In the genomic region with DNA sequence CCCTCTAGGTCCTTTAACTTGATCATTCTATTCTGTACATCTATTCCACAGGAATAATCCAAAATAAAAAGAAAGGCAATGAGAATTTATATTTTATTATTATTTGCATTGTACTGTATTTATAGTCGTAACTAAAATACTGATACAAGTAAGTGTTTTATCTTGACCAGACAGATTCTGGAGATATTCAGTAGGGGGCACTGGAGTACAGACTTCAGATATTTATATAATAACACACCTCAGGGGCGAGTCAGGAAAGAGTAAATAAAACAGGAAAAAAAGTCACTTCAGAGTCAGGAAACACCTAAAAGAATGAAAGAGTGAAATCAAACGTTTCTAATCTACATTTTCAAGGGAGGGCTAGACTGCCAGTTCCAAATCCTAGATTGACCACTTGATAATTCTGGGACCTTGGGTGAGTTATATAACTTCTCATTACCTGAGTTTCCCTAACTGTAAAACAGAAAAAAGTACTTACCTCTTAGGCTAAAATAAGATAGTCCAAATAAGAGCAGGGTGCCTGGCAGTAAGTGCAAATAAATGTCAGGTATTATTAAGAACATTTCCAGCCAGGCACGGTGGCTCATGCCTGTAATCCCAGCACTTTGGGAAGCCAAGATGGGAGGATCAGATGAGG, we compare ENCODE assay signal across 9 cellular contexts. TPM values are rescaled to one million over a fixed set of nuclear protein-coding genes. Genes with fewer than 3 reads are reported as not detected.
DNase-seq lines count a peak whose midpoint lies in the region; ATAC-seq and TF ChIP-seq lines count a peak whose summit lies in the region.
"Had no signal": no experiment of that assay in that cellular context is flagged by ENCODE, and none has a peak within 500 bp of the region (broad histone marks: within the 10 kb centered on the region; RNA-seq: fewer than 3 reads in every experiment).

No MANE protein-coding gene starts in this region.

- CTCF ChIA-PET in activated CD8-positive, alpha-beta T cell treated with anti-CD3 and anti-CD28 coated beads, Interleukin-2, amount 10 ng/mL, durations not matched to agents 7 days and 5 days (lab: Charles Lee): interaction anchor here (0.7 to 2.1 kb wide), 6 partner anchors 31 to 100 kb away, joined by 3 to 8 read pairs (median 4); partner anchors contain the start of gene MTF1

- H3K4me3 Mint-ChIP-seq in activated CD8-positive, alpha-beta T cell treated with anti-CD3 and anti-CD28 coated beads, Interleukin-2, amount 10 ng/mL, durations not matched to agents 7 days and 5 days: no peak overlapping the region
- H3K4me3 Mint-ChIP-seq: central memory CD8-positive, alpha-beta T cell had no signal

- in situ Hi-C loops in transverse colon (cut with MboI; ENCODE audit: low pct_ligation_motif_present in 1 of 4, low pct_unique_long_range_greater_than_20kb in 1 of 4, low sequenced_read_pairs in 3 of 4): no loop called here

- POLR2A ChIA-PET in activated CD8-positive, alpha-beta T cell treated with anti-CD3 and anti-CD28 coated beads, Interleukin-2, amount 10 ng/mL, durations not matched to agents 7 days and 5 days (lab: Charles Lee): no interaction called here

- H3K27ac ChIP-seq in transverse colon: no peak overlapping the region

- WGBS in transverse colon (ENCODE audit: low coverage in 1 of 2), 2 donors: 18 to 28% methylated on average over 4 of the region's 4 CpGs

- TF ChIP-seq CTCF in GM12872 (IDR thresholded peaks at IDR 0.05; ENCODE audit: insufficient read depth, low read depth, low read length) (peak; percentile 42; the same call in 1 of the 3 replicates), transverse colon (IDR thresholded peaks at IDR 0.05) (peak; percentile 37 to 68 (median 53))

- no peaks in the 10 kb centered on the region for H3K9me3 Mint-ChIP-seq in activated CD8-positive, alpha-beta T cell treated with anti-CD3 and anti-CD28 coated beads, Interleukin-2, amount 10 ng/mL, durations not matched to agents 7 days and 5 days (ENCODE audit: insufficient read depth)
- H3K9me3 Mint-ChIP-seq: central memory CD8-positive, alpha-beta T cell had no signal

- TF ChIP-seq POLR2A in transverse colon (IDR thresholded peaks at IDR 0.05): no peak

- peaks cover 39% of the 10 kb centered on the region for H3K36me3 Mint-ChIP-seq in activated CD8-positive, alpha-beta T cell treated with anti-CD3 and anti-CD28 coated beads, Interleukin-2, amount 10 ng/mL, durations not matched to agents 7 days and 5 days (ENCODE audit: low read depth)

- no peaks in the 10 kb centered on the region for H3K9me3 ChIP-seq in transverse colon

- H3K4me3 ChIP-seq in transverse colon: no peak overlapping the region

- no peaks in the 10 kb centered on the region for H3K4me1 ChIP-seq in transverse colon

- intact Hi-C loops in transverse colon (cut with DNase I; ENCODE audit: low total_unique reads): no loop called here

- no peak overlapping the region for H3K27ac Mint-ChIP-seq in activated CD8-positive, alpha-beta T cell treated with anti-CD3 and anti-CD28 coated beads, Interleukin-2, amount 10 ng/mL, durations not matched to agents 7 days and 5 days

- peaks cover 4% of the 10 kb centered on the region for H3K4me1 Mint-ChIP-seq in activated CD8-positive, alpha-beta T cell treated with anti-CD3 and anti-CD28 coated beads, Interleukin-2, amount 10 ng/mL, durations not matched to agents 7 days and 5 days (ENCODE audit: low read depth)
- H3K4me1 Mint-ChIP-seq: central memory CD8-positive, alpha-beta T cell had no signal

- DNase-seq in A172 (ENCODE audit: low spot score) (peak; percentile 23), NCI-H2081 (lab: John Stamatoyannopoulos, UW) (peak; percentile 69), iPS-NIHi11 (ENCODE audit: low spot score) (peak; percentile 32), transverse colon (no peak)
- DNase-seq in activated CD8-positive, alpha-beta T cell treated with anti-CD3 and anti-CD28 coated beads, Interleukin-2, amount 10 ng/mL, durations not matched to agents 7 days and 5 days: peak; percentile 33

- H3K27me3 Mint-ChIP-seq in activated CD8-positive, alpha-beta T cell treated with anti-CD3 and anti-CD28 coated beads, Interleukin-2, amount 10 ng/mL, durations not matched to agents 7 days and 5 days (ENCODE audit: low read depth): no peaks in the 10 kb centered on the region
- H3K27me3 Mint-ChIP-seq: central memory CD8-positive, alpha-beta T cell had no signal

- no peaks in the 10 kb centered on the region for H3K27me3 ChIP-seq in transverse colon

- peak; percentile 72 for ATAC-seq in activated CD8-positive, alpha-beta T cell treated with anti-CD3 and anti-CD28 coated beads, Interleukin-2, amount 10 ng/mL, durations not matched to agents 7 days and 5 days
- ATAC-seq in GM21723 (IDR thresholded peaks at IDR 0.05; ENCODE audit: unreplicated experiment) (no peak), GM19452 (IDR thresholded peaks at IDR 0.05; ENCODE audit: unreplicated experiment) (no peak)

- TF ChIP-seq EP300 in transverse colon (IDR thresholded peaks at IDR 0.05; ENCODE audit: low read depth): no peak

- H3K36me3 ChIP-seq in transverse colon: peaks cover 0 to 45% (median 22%) of the 10 kb centered on the region in 4 donors

RNA-seq across cellular contexts. Expression of gene MTF1, which starts 31.1 kb away (rescaled TPM):
- total RNA-seq in A172 (2014; rRNA removed; shearing (Covaris generic)): 0.69 and 3.2 TPM in 2 replicates
- total RNA-seq in activated CD8-positive, alpha-beta T cell treated with anti-CD3 and anti-CD28 coated beads, Interleukin-2, amount 10 ng/mL, durations not matched to agents 7 days and 5 days: 10 to 100 TPM; 22.4 to 27.7 TPM
- 10 to 100 TPM in 2 of 4 donors, 1 to 10 TPM in 2; 2.2 to 20.2 (median 9.3) TPM for total RNA-seq in transverse colon

RNA-seq across cellular contexts. Expression of gene INPP5B, which starts 56.4 kb away (rescaled TPM):
- total RNA-seq in A172 (2014; rRNA removed; shearing (Covaris generic)): 7.5 and 9.1 TPM in 2 replicates
- 10 to 100 TPM; 40.2 to 41.1 TPM for total RNA-seq in activated CD8-positive, alpha-beta T cell treated with anti-CD3 and anti-CD28 coated beads, Interleukin-2, amount 10 ng/mL, durations not matched to agents 7 days and 5 days
- total RNA-seq in transverse colon: 10 to 100 TPM; 32.6 to 43.6 (median 39.1) TPM
